Comparison of ENCODE assay signal across 8 cellular contexts in the genomic region with DNA sequence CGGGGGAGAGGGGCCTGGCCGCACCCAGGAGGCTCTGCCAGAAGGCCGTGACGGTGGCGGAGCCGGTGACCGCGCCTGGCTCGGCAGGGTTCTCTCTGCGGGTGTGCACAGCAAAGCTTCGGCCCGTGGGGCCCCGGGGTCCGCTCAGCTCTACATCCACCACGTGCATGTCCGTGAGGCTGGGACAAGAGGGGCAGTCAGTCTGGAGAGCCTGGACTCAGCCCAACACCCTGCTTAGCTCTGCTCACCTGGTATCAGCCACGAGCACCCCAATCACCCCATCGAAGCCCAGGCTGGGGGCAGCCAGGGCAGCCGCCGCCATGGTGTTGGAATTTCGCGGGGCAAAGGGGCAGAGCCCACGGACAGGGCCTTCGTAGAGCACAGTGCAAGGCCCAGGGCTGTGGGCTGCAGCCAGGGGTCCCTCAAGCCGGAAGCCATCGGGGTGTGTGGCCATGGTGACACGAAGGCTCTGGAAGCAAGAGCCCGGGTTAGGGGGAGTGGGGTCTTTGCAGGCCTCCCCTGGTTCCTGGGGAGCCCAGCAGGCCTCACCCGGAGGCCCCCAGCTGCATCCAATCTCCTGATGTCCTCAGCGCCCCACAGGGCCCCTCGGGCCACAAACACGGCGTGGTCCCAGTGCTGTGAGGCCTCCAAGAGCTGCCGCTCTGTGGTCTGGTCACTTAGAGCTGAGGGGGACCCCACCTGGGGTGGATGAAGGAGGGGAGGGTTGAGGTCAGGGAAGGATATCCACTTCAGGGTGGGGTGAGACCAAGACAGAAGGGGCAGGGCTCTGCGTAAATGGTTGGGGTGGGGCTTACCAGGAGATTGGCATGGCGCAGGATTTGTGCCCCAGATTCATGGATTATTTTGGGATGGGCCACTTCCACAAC. TPM values are rescaled to one million over a fixed set of nuclear protein-coding genes. Genes with fewer than 3 reads are reported as not detected.
DNase-seq lines count a peak whose midpoint lies in the region; ATAC-seq and TF ChIP-seq lines count a peak whose summit lies in the region.
"Had no signal": no experiment of that assay in that cellular context is flagged by ENCODE, and none has a peak within 500 bp of the region (broad histone marks: within the 10 kb centered on the region; RNA-seq: fewer than 3 reads in every experiment).

No MANE protein-coding gene starts in this region.

- H3K4me3 Mint-ChIP-seq in activated naive CD4-positive, alpha-beta T cell treated with anti-CD3 and anti-CD28 coated beads, Interleukin-2, amount 10 ng/mL, durations not matched to agents 7 days and 5 days: no peak overlapping the region

- H3K4me1 Mint-ChIP-seq in activated naive CD4-positive, alpha-beta T cell treated with anti-CD3 and anti-CD28 coated beads, Interleukin-2, amount 10 ng/mL, durations not matched to agents 7 days and 5 days: peaks cover 27% of the 10 kb centered on the region

- peak overlapping the region; percentile 99 for H3K27ac ChIP-seq in temporal lobe (ENCODE audit: low read depth, low read length)

- peak overlapping the region; percentile 89 to 98 for H3K4me3 ChIP-seq in foreskin fibroblast (ENCODE audit: low read depth in 1 of 2, low read length in 2 of 2)

- H3K27ac Mint-ChIP-seq in activated naive CD4-positive, alpha-beta T cell treated with anti-CD3 and anti-CD28 coated beads, Interleukin-2, amount 10 ng/mL, durations not matched to agents 7 days and 5 days: peak overlapping the region; percentile 45
- H3K27ac Mint-ChIP-seq in activated naive CD4-positive, alpha-beta T cell treated with anti-CD3 and anti-CD28 coated beads, Interleukin-2, amount 50 U/mL, for 72 hours: peak overlapping the region in 1 of 2 donors; percentile 91

- TF ChIP-seq CTCF in foreskin fibroblast (IDR thresholded peaks at IDR 0.05; ENCODE audit: low read depth, low read length): no peak

- H3K36me3 Mint-ChIP-seq in activated naive CD4-positive, alpha-beta T cell treated with anti-CD3 and anti-CD28 coated beads, Interleukin-2, amount 10 ng/mL, durations not matched to agents 7 days and 5 days: peaks cover 6% of the 10 kb centered on the region
- peaks cover 0 to 6% of the 10 kb centered on the region in 2 donors for H3K36me3 Mint-ChIP-seq in activated naive CD4-positive, alpha-beta T cell treated with anti-CD3 and anti-CD28 coated beads, Interleukin-2, amount 50 U/mL, for 72 hours

- peaks cover 48% of the 10 kb centered on the region for H3K27me3 Mint-ChIP-seq in activated naive CD4-positive, alpha-beta T cell treated with anti-CD3 and anti-CD28 coated beads, Interleukin-2, amount 10 ng/mL, durations not matched to agents 7 days and 5 days

- no peak for ATAC-seq in activated naive CD4-positive, alpha-beta T cell treated with anti-CD3 and anti-CD28 coated beads, Interleukin-2, amount 50 U/mL, for 72 hours
- no peak for ATAC-seq in GM21447 (IDR thresholded peaks at IDR 0.05; ENCODE audit: unreplicated experiment)

- H3K9me3 Mint-ChIP-seq in activated naive CD4-positive, alpha-beta T cell treated with anti-CD3 and anti-CD28 coated beads, Interleukin-2, amount 10 ng/mL, durations not matched to agents 7 days and 5 days: no peaks in the 10 kb centered on the region
- H3K9me3 Mint-ChIP-seq in activated naive CD4-positive, alpha-beta T cell treated with anti-CD3 and anti-CD28 coated beads, Interleukin-2, amount 50 U/mL, for 72 hours: no peaks in the 10 kb centered on the region
- H3K9me3 Mint-ChIP-seq: activated naive CD8-positive, alpha-beta T cell treated with anti-CD3 and anti-CD28 coated beads, Interleukin-2, amount 10 ng/mL, durations not matched to agents 7 days and 5 days had no signal

- CTCF ChIA-PET in activated naive CD4-positive, alpha-beta T cell treated with anti-CD3 and anti-CD28 coated beads, Interleukin-2, amount 10 ng/mL, durations not matched to agents 7 days and 5 days (lab: Charles Lee): interaction anchor here (1.1 kb wide), 1 partner anchor 25 kb away, joined by 3 read pairs; no protein-coding TSS in a partner anchor

- no peak for DNase-seq in activated naive CD4-positive, alpha-beta T cell treated with anti-CD3 and anti-CD28 coated beads, Interleukin-2, amount 10 ng/mL, durations not matched to agents 7 days and 5 days
- no peak for DNase-seq in activated naive CD4-positive, alpha-beta T cell treated with anti-CD3 and anti-CD28 coated beads, Interleukin-2, amount 50 U/mL, for 72 hours (ENCODE audit: low spot score in 2 of 2)
- DNase-seq in foreskin fibroblast (no peak), NCI-H510A treated with DMSO at 0.1 percent for 48 hours (lab: John Stamatoyannopoulos, UW) (no peak)
- DNase-seq: activated naive CD8-positive, alpha-beta T cell treated with anti-CD3 and anti-CD28 coated beads, Interleukin-2, amount 10 ng/mL, durations not matched to agents 7 days and 5 days; AML-193 had no signal

RNA-seq across cellular contexts. Expression of gene ASPDH, which starts 1.4 kb away (rescaled TPM):
- not detected for total RNA-seq in activated naive CD4-positive, alpha-beta T cell treated with anti-CD3 and anti-CD28 coated beads, Interleukin-2, amount 50 U/mL, for 72 hours
- total RNA-seq in temporal lobe: 0.98 TPM
- total RNA-seq: activated naive CD8-positive, alpha-beta T cell treated with anti-CD3 and anti-CD28 coated beads, Interleukin-2, amount 10 ng/mL, durations not matched to agents 7 days and 5 days had no signal

RNA-seq across cellular contexts. Expression of gene JOSD2, which starts 1.4 kb away (rescaled TPM):
- total RNA-seq in activated naive CD4-positive, alpha-beta T cell treated with anti-CD3 and anti-CD28 coated beads, Interleukin-2, amount 50 U/mL, for 72 hours: 10 to 100 TPM; 27.6 to 29.5 TPM
- 6.1 TPM for total RNA-seq in temporal lobe

RNA-seq across cellular contexts. Expression of gene GARIN5A, which starts 35.7 kb away (rescaled TPM):
- under 1 TPM; 0.60 to 0.96 TPM for total RNA-seq in activated naive CD4-positive, alpha-beta T cell treated with anti-CD3 and anti-CD28 coated beads, Interleukin-2, amount 50 U/mL, for 72 hours
- 0.98 TPM for total RNA-seq in temporal lobe

RNA-seq across cellular contexts. Expression of gene EMC10, which starts 36.0 kb away (rescaled TPM):
- total RNA-seq in activated naive CD4-positive, alpha-beta T cell treated with anti-CD3 and anti-CD28 coated beads, Interleukin-2, amount 50 U/mL, for 72 hours: 10 to 100 TPM; 27.3 to 45.5 TPM
- total RNA-seq in temporal lobe: 56.3 TPM

RNA-seq across cellular contexts. Expression of gene LRRC4B, which starts 55.9 kb away (rescaled TPM):
- total RNA-seq in activated naive CD4-positive, alpha-beta T cell treated with anti-CD3 and anti-CD28 coated beads, Interleukin-2, amount 50 U/mL, for 72 hours: not detected
- 67.4 TPM for total RNA-seq in temporal lobe
- total RNA-seq: activated naive CD8-positive, alpha-beta T cell treated with anti-CD3 and anti-CD28 coated beads, Interleukin-2, amount 10 ng/mL, durations not matched to agents 7 days and 5 days had no signal
